Comparison of ENCODE assay signal across 32 cellular contexts in genomic region chr14:60631842-60632241, GRCh38. TPM values are rescaled to one million over a fixed set of nuclear protein-coding genes. Genes with fewer than 3 reads are reported as not detected.
"Had no signal": no experiment of that assay in that cellular context is flagged by ENCODE, and none has a peak within 500 bp of the region (broad histone marks: within the 10 kb centered on the region; RNA-seq: fewer than 3 reads in every experiment).

No MANE protein-coding gene starts in this region.

- H2AFZ ChIP-seq: PC-9 had no signal

- H3K4me2 ChIP-seq: PC-9 had no signal

- H3K9me3 Mint-ChIP-seq: activated CD4-positive, alpha-beta memory T cell treated with anti-CD3 and anti-CD28 coated beads, Interleukin-2, amount 10 ng/mL, durations not matched to agents 7 days and 5 days; activated naive CD8-positive, alpha-beta T cell treated with anti-CD3 and anti-CD28 coated beads for 36 hours; activated T-cell treated with anti-CD3 and anti-CD28 coated beads, Interleukin-2, amount 50 U/mL, for 72 hours; activated T-helper 17 cell treated with anti-CD3 and anti-CD28 coated beads, Interleukin-2, amount 50 U/mL, for 72 hours; central memory CD8-positive, alpha-beta T cell had no signal

- H3K4me3 Mint-ChIP-seq: activated CD4-positive, alpha-beta memory T cell treated with anti-CD3 and anti-CD28 coated beads, Interleukin-2, amount 10 ng/mL, durations not matched to agents 7 days and 5 days; activated naive CD8-positive, alpha-beta T cell treated with anti-CD3 and anti-CD28 coated beads for 36 hours; activated T-cell treated with anti-CD3 and anti-CD28 coated beads, Interleukin-2, amount 50 U/mL, for 72 hours; activated T-helper 17 cell treated with anti-CD3 and anti-CD28 coated beads, Interleukin-2, amount 50 U/mL, for 72 hours had no signal

- H3K27me3 ChIP-seq: ascending aorta had no signal

- H3K36me3 Mint-ChIP-seq: activated naive CD8-positive, alpha-beta T cell treated with anti-CD3 and anti-CD28 coated beads for 36 hours had no signal

- H3K9me3 ChIP-seq: ascending aorta had no signal

- DNase-seq: activated CD4-positive, alpha-beta memory T cell treated with anti-CD3 and anti-CD28 coated beads, Interleukin-2, amount 10 ng/mL, durations not matched to agents 7 days and 5 days; activated CD4-positive, alpha-beta T cell treated with anti-CD3 and anti-CD28 coated beads for 1 hour; activated CD4-positive, alpha-beta T cell treated with anti-CD3 and anti-CD28 coated beads for 48 hours; activated CD4-positive, CD25-positive, alpha-beta regulatory T cell; activated CD8-positive, alpha-beta memory T cell treated with anti-CD3 and anti-CD28 coated beads for 24 hours; activated effector memory CD4-positive, alpha-beta T cell treated with anti-CD3 and anti-CD28 coated beads, Interleukin-2, amount 50 U/mL, for 16 hours; activated naive CD4-positive, alpha-beta T cell; activated naive CD4-positive, alpha-beta T cell treated with anti-CD3 and anti-CD28 coated beads, Interleukin-2, amount 50 U/mL, for 16 hours; activated naive CD8-positive, alpha-beta T cell treated with anti-CD3 and anti-CD28 coated beads for 36 hours; activated T-cell treated with anti-CD3 and anti-CD28 coated beads, Interleukin-2, amount 50 U/mL, for 1 hour; activated T-cell treated with anti-CD3 and anti-CD28 coated beads, Interleukin-2, amount 50 U/mL, for 72 hours; amygdala; KG1; NCI-H1048; NCI-H1105 treated with DMSO at 0.1 percent for 48 hours; NCI-H1436 treated with DMSO at 0.1 percent for 48 hours; NCI-H1694 treated with DMSO at 0.1 percent for 48 hours; NCI-H2171; NCI-H2227 treated with DMSO at 0.1 percent for 48 hours; NCI-H446; NCI-H510A treated with DMSO at 0.1 percent for 48 hours; NK-92 treated with Interleukin-12 subunit alpha and Interleukin-12 subunit beta, amount 100 ng/mL, for 24 hours; PC-9; SIG-M5; T1000; WERI-Rb-1 had no signal

- H3K4me3 ChIP-seq: ascending aorta, cardiac muscle cell, PC-9 had no signal

- H3K27ac Mint-ChIP-seq: activated naive CD8-positive, alpha-beta T cell treated with anti-CD3 and anti-CD28 coated beads for 36 hours; activated T-cell treated with anti-CD3 and anti-CD28 coated beads, Interleukin-2, amount 50 U/mL, for 72 hours; activated T-helper 17 cell treated with anti-CD3 and anti-CD28 coated beads, Interleukin-2, amount 50 U/mL, for 72 hours had no signal

- H3K4me1 ChIP-seq: ascending aorta had no signal

- H3K36me3 ChIP-seq: ascending aorta, cardiac muscle cell, WERI-Rb-1 had no signal

- H3K27ac ChIP-seq: ascending aorta, cardiac muscle cell, PC-9, RWPE1, WERI-Rb-1 had no signal

RNA-seq across cellular contexts. Expression of gene SIX1, which starts 17.4 kb away (rescaled TPM):
- total RNA-seq: activated naive CD8-positive, alpha-beta T cell treated with anti-CD3 and anti-CD28 coated beads for 36 hours; activated T-cell treated with anti-CD3 and anti-CD28 coated beads, Interleukin-2, amount 50 U/mL, for 72 hours; activated T-helper 17 cell treated with anti-CD3 and anti-CD28 coated beads, Interleukin-2, amount 50 U/mL, for 72 hours; Right ventricle myocardium inferior had no signal
